ENCODE assay signal across 8 cellular contexts in the genomic region with DNA sequence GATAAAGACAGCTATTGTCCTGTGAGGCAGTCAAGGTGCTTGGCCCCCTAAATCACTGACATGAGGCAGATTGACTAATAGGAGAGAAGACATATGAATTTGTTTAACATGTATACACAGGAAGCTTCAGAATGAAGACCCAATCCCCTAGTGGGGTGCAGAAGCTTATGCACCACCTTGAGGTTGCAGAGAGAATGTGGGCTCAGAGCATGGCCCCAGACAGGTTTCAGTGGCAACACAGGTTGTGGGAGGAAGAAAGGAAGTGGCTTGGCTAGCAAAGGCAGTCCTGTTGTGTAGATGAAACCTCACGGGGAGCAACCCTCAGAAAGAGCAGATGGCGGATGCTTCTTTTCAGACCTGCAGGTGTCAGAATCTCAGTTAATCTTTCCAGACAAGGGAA. TPM values are rescaled to one million over a fixed set of nuclear protein-coding genes. Genes with fewer than 3 reads are reported as not detected.
DNase-seq lines count a peak whose midpoint lies in the region; ATAC-seq and TF ChIP-seq lines count a peak whose summit lies in the region.

No MANE protein-coding gene starts in this region.

- in situ Hi-C loops in GM23248 (cut with MboI): no loop called here

- WGBS in GM23248 (ENCODE audit: low coverage in 1 of 2, low lambda C conversion rate in 2 of 2, missing lambda C conversion rate in 2 of 2), 2 experiments: 87 to 90% methylated on average over 2 of the region's 2 CpGs

- peak overlapping the region; percentile 29 for H3K4me3 Mint-ChIP-seq in activated B cell treated with CpG ODN at 0.5 μM for 24 hours

- POLR2A ChIA-PET in activated B cell treated with CpG ODN at 0.5 μM for 24 hours (lab: Charles Lee): interaction anchor here (0.8 to 1.0 kb wide), 2 partner anchors 9 to 37 kb away, joined by 3 to 4 read pairs; a partner anchor contains a TSS

- no peak for TF ChIP-seq POLR2A in vagina (IDR thresholded peaks at IDR 0.05)

- H3K9me3 ChIP-seq in vagina (no peaks in the 10 kb centered on the region), GM23248 (ENCODE audit: low read depth) (no peaks in the 10 kb centered on the region)

- H3K27ac ChIP-seq in vagina (no peak overlapping the region), GM23248 (no peak overlapping the region)

- H3K4me2 ChIP-seq in GM23248 (ENCODE audit: unreplicated experiment): no peak overlapping the region

- H3K9me3 Mint-ChIP-seq in activated B cell treated with CpG ODN at 0.5 μM for 24 hours: peaks cover 1% of the 10 kb centered on the region

- ATAC-seq in HG03064 (IDR thresholded peaks at IDR 0.05; ENCODE audit: low read depth, unreplicated experiment) (peak; percentile 100), activated B cell treated with CpG ODN at 0.5 μM for 24 hours (ENCODE audit: low read depth) (peak; percentile 97), esophagus mucosa (peak; percentile 64)

- peak; percentile 80 for DNase-seq in GM19240 (ENCODE audit: insufficient read length, low spot score)
- no peak for DNase-seq in activated B cell treated with CpG ODN at 0.5 μM for 24 hours
- no peak for DNase-seq in MV-4-11 (lab: John Stamatoyannopoulos, UW)
- no peak for DNase-seq in vagina (ENCODE audit: extremely low spot score in 2 of 2)
- DNase-seq in GM23248: no peak
- no peak for DNase-seq in H7

- H3K27me3 ChIP-seq in vagina: no peaks in the 10 kb centered on the region
- H3K27me3 ChIP-seq in GM23248 (replicated peaks; ENCODE audit: insufficient read depth): no peaks in the 10 kb centered on the region; the same call in 1 of the 2 replicates
- no peaks in the 10 kb centered on the region for H3K27me3 ChIP-seq in H7 (ENCODE audit: control insufficient read depth, insufficient read depth, low read length)

- no peak overlapping the region for H2AFZ ChIP-seq in GM23248

- H3K36me3 Mint-ChIP-seq in activated B cell treated with CpG ODN at 0.5 μM for 24 hours (ENCODE audit: low read depth): no peaks in the 10 kb centered on the region

- no peaks in the 10 kb centered on the region for H3K9me2 ChIP-seq in GM23248 (ENCODE audit: insufficient read depth)

- TF ChIP-seq CTCF in activated B cell treated with CpG ODN at 0.5 μM for 24 hours (IDR thresholded peaks at IDR 0.05) (no peak), vagina (IDR thresholded peaks at IDR 0.05) (no peak)

- peak overlapping the region; percentile 54 for H3K27ac Mint-ChIP-seq in activated B cell treated with CpG ODN at 0.5 μM for 24 hours

- no peaks in the 10 kb centered on the region for H3K36me3 ChIP-seq in vagina
- no peaks in the 10 kb centered on the region for H3K36me3 ChIP-seq in GM23248 (ENCODE audit: low read depth)
- H3K36me3 ChIP-seq in H7 (replicated peaks; ENCODE audit: control insufficient read depth, insufficient read depth, low read length): no peaks in the 10 kb centered on the region

- no peak overlapping the region for H3K9ac ChIP-seq in GM23248

- intact Hi-C loops in activated B cell treated with CpG ODN at 0.5 μM for 24 hours (cut with micrococcal nuclease) (no loop called here), vagina (cut with DNase I) (no loop called here)

- H3K4me3 ChIP-seq in vagina: no peak overlapping the region
- H3K4me3 ChIP-seq in GM23248: no peak overlapping the region
- no peak overlapping the region for H3K4me3 ChIP-seq in H7 (ENCODE audit: insufficient read depth, low read depth, low read length)

- CTCF ChIA-PET in activated B cell treated with CpG ODN at 0.5 μM for 24 hours (lab: Charles Lee): interaction anchor here (0.6 to 1.6 kb wide), 3 partner anchors 16 to 37 kb away, joined by 4 to 9 read pairs (median 6); a partner anchor contains a TSS

- no peaks in the 10 kb centered on the region for H3K4me1 ChIP-seq in vagina
- H3K4me1 ChIP-seq in GM23248 (ENCODE audit: insufficient read depth): no peaks in the 10 kb centered on the region

- peaks cover 23% of the 10 kb centered on the region for H3K4me1 Mint-ChIP-seq in activated B cell treated with CpG ODN at 0.5 μM for 24 hours

- H3K79me2 ChIP-seq in GM23248 (ENCODE audit: insufficient read depth): no peaks in the 10 kb centered on the region

- H3K27me3 Mint-ChIP-seq in activated B cell treated with CpG ODN at 0.5 μM for 24 hours: no peaks in the 10 kb centered on the region

- H3F3A ChIP-seq in GM23248 (ENCODE audit: insufficient read depth): no peaks in the 10 kb centered on the region

- H4K20me1 ChIP-seq in GM23248 (ENCODE audit: insufficient read depth): no peaks in the 10 kb centered on the region

RNA-seq across cellular contexts. Expression of a gene that starts 37.0 kb away (rescaled TPM):
- total RNA-seq in activated B cell treated with CpG ODN at 0.5 μM for 24 hours (232 and 260 TPM in 2 replicates), esophagus mucosa (55.2 TPM), vagina (64.6 TPM)
- total RNA-seq in GM23248 (2014; rRNA removed; shearing (Covaris generic)): 50.0 and 70.4 TPM in 2 replicates
- polyA plus RNA-seq in GM23248 (2016; fragmentation: Nextera tagmentation; extraction: Ambion mirVana): 46.2 and 53.4 TPM in 2 replicates
- total RNA-seq in H7 (2014; rRNA removed; shearing (Covaris generic)): 425 and 483 TPM in 2 replicates
